ENCODE assay signal across 14 cellular contexts in genomic region chr15:25727116-25727515, GRCh38.
"Had no signal": no experiment of that assay in that cellular context is flagged by ENCODE, and none has a peak within 500 bp of the region (broad histone marks: within the 10 kb centered on the region; RNA-seq: fewer than 3 reads in every experiment).

No MANE protein-coding gene starts in this region.

- DNase-seq: activated CD4-positive, alpha-beta T cell treated with anti-CD3 and anti-CD28 coated beads for 48 hours; activated CD4-positive, CD25-positive, alpha-beta regulatory T cell; activated naive CD4-positive, alpha-beta T cell treated with Interleukin-2 at 50 U/mL for 16 hours; activated naive CD8-positive, alpha-beta T cell treated with anti-CD3 and anti-CD28 coated beads, Interleukin-2, amount 10 ng/mL, durations not matched to agents 7 days and 5 days; amygdala; mesendoderm; naive thymus-derived CD4-positive, alpha-beta T cell; stimulated activated CD4-positive, alpha-beta T cell treated with anti-CD3 and anti-CD28 coated beads, Interleukin-12 subunit alpha, Interleukin-12 subunit beta, amount 100 ng/mL, for 4 hours; stimulated activated CD4-positive, alpha-beta T cell treated with anti-CD3 and anti-CD28 coated beads, Interleukin-1b, Interleukin-23, amount 100 ng/mL, for 48 hours; stimulated activated naive CD4-positive, alpha-beta T cell treated with Interleukin-2 at 50 U/mL for 16 hours; substantia nigra; T1000 had no signal

- ATAC-seq: gastroesophageal sphincter; heart left ventricle; naive thymus-derived CD4-positive, alpha-beta T cell had no signal
